Comparison of ENCODE assay signal across 10 cellular contexts in genomic region chr22:20979243-20979809, GRCh38. TPM values are rescaled to one million over a fixed set of nuclear protein-coding genes. Genes with fewer than 3 reads are reported as not detected.
DNase-seq lines count a peak whose midpoint lies in the region; ATAC-seq and TF ChIP-seq lines count a peak whose summit lies in the region.
"Had no signal": no experiment of that assay in that cellular context is flagged by ENCODE, and none has a peak within 500 bp of the region (broad histone marks: within the 10 kb centered on the region; RNA-seq: fewer than 3 reads in every experiment).

No MANE protein-coding gene starts in this region.

- in situ Hi-C loops in ACHN (cut with HindIII; ENCODE audit: low pct_ligation_motif_present, low pct_unique_long_range_greater_than_20kb, low sequenced_read_pairs), result no loop called here

- DNase-seq in NCI-H2029 (lab: John Stamatoyannopoulos, UW), result peak; percentile 61
- DNase-seq in NCI-H2029 treated with DMSO at 0.1 percent for 48 hours (lab: John Stamatoyannopoulos, UW), result no peak
- DNase-seq in cardiac muscle cell (ENCODE audit: low read depth in 1 of 2, low spot score in 1 of 2), result peak; percentile 70 to 93
- DNase-seq in putamen (ENCODE audit: low spot score), result peak; percentile 48
- no peak for DNase-seq in GM19238 (ENCODE audit: insufficient read length, low spot score)
- DNase-seq in ACHN, result no peak

- no peaks in the 10 kb centered on the region for H3K9me3 ChIP-seq in cardiac muscle cell (ENCODE audit: low read depth)

- peaks cover 3% of the 10 kb centered on the region for H3K27me3 ChIP-seq in cardiac muscle cell
- H3K27me3 ChIP-seq: SJSA1 had no signal

- no peak for ATAC-seq in GM19324 (IDR thresholded peaks at IDR 0.05; ENCODE audit: low FRiP score, unreplicated experiment)
- ATAC-seq: A549 had no signal

- H3K36me3 ChIP-seq in cardiac muscle cell, result no peaks in the 10 kb centered on the region

- no peaks in the 10 kb centered on the region for H3K27me3 Mint-ChIP-seq in activated naive CD8-positive, alpha-beta T cell

- no peak for TF ChIP-seq CTCF in cardiac muscle cell (IDR thresholded peaks at IDR 0.05; ENCODE audit: low read depth, low read length)

- peak overlapping the region; percentile 82 for H3K4me3 Mint-ChIP-seq in activated naive CD8-positive, alpha-beta T cell

- H3K27ac Mint-ChIP-seq in activated naive CD8-positive, alpha-beta T cell, result peak overlapping the region; percentile 84

- no peak overlapping the region for H3K4me3 ChIP-seq in cardiac muscle cell
- H3K4me3 ChIP-seq: A549, SJSA1 had no signal

- no peaks in the 10 kb centered on the region for H3K9me3 Mint-ChIP-seq in activated naive CD8-positive, alpha-beta T cell (ENCODE audit: low read depth)

- peaks cover 38% of the 10 kb centered on the region for H3K4me1 Mint-ChIP-seq in activated naive CD8-positive, alpha-beta T cell (ENCODE audit: low read depth)

- peaks cover 4% of the 10 kb centered on the region for H3K36me3 Mint-ChIP-seq in activated naive CD8-positive, alpha-beta T cell

- no peak overlapping the region for H3K27ac ChIP-seq in cardiac muscle cell
- H3K27ac ChIP-seq: A549, SJSA1 had no signal

- H3K4me1 ChIP-seq in cardiac muscle cell (ENCODE audit: low read depth), result peaks cover 4% of the 10 kb centered on the region

RNA-seq across cellular contexts. Expression of gene LZTR1, which starts 2.8 kb away (rescaled TPM):
- 50.8 and 62.6 TPM in 2 replicates for total RNA-seq in cardiac muscle cell
- polyA plus RNA-seq in cardiac muscle cell, result 41.7 and 60.9 TPM in 2 replicates

RNA-seq across cellular contexts. Expression of gene AIFM3, which starts 12.3 kb away (rescaled TPM):
- 2.0 and 4.8 TPM in 2 replicates for total RNA-seq in cardiac muscle cell
- 0.67 and 0.87 TPM in 2 replicates for polyA plus RNA-seq in cardiac muscle cell
- total RNA-seq: SJSA1 had no signal

RNA-seq across cellular contexts. Expression of gene THAP7, which starts 22.6 kb away (rescaled TPM):
- total RNA-seq in cardiac muscle cell, result 61.1 and 69.8 TPM in 2 replicates
- polyA plus RNA-seq in cardiac muscle cell, result 47.5 and 49.7 TPM in 2 replicates

RNA-seq across cellular contexts. Expression of gene P2RX6, which starts 35.6 kb away (rescaled TPM):
- total RNA-seq in cardiac muscle cell, result 8.6 and 11.8 TPM in 2 replicates
- 7.9 and 8.9 TPM in 2 replicates for polyA plus RNA-seq in cardiac muscle cell

RNA-seq across cellular contexts. Expression of gene SLC7A4, which starts 53.0 kb away (rescaled TPM):
- 1.8 and 4.0 TPM in 2 replicates for total RNA-seq in cardiac muscle cell
- 3.0 and 4.4 TPM in 2 replicates for polyA plus RNA-seq in cardiac muscle cell
- total RNA-seq: SJSA1 had no signal
- polyA plus RNA-seq: A549 had no signal

Comparison
In these comparisons a context has a peak if more than half of its experiments do, and no peak if none do; other contexts are left out.
1. DNase-seq: peak in NCI-H2029 (single experiment), cardiac muscle cell (2 of 2) and putamen (single experiment); none in NCI-H2029 treated with DMSO at 0.1 percent for 48 hours (single experiment), GM19238 (single experiment) and ACHN (single experiment).